Comparison of ENCODE assay signal across 9 cellular contexts in the genomic region with DNA sequence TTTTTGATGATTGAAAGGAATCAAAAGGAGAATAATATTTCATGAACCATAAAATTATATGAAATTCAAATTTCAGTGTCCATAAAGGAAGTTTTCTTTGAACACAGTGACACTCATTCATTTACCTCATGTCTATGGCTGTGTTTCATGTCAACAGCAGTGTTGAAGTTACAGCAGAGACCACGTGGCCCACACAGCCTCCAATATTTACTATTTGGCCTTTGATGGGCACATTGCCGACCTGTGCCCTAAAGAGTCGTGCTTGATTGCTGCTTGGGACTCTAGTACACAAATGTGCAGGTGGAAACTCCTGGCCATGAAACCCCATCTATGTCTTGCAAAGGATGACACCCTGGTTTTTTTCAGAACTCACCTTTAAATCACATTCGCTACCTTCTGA. TPM values are rescaled to one million over a fixed set of nuclear protein-coding genes. Genes with fewer than 3 reads are reported as not detected.
"Had no signal": no experiment of that assay in that cellular context is flagged by ENCODE, and none has a peak within 500 bp of the region (broad histone marks: within the 10 kb centered on the region; RNA-seq: fewer than 3 reads in every experiment).

No MANE protein-coding gene starts in this region.

- DNase-seq: GDM1, GF-D8 had no signal

- H3K4me3 ChIP-seq: GM12878 had no signal

- ATAC-seq: GM12878 had no signal

- FAIRE-seq: G401.6, GM12878, GM12891, GM12892, GM18507, GM19239 had no signal

RNA-seq across cellular contexts. Expression of gene CES1, which starts 57.0 kb away (rescaled TPM):
- total RNA-seq: G401 had no signal
